Comparison of ENCODE assay signal across 8 cellular contexts in the genomic region with DNA sequence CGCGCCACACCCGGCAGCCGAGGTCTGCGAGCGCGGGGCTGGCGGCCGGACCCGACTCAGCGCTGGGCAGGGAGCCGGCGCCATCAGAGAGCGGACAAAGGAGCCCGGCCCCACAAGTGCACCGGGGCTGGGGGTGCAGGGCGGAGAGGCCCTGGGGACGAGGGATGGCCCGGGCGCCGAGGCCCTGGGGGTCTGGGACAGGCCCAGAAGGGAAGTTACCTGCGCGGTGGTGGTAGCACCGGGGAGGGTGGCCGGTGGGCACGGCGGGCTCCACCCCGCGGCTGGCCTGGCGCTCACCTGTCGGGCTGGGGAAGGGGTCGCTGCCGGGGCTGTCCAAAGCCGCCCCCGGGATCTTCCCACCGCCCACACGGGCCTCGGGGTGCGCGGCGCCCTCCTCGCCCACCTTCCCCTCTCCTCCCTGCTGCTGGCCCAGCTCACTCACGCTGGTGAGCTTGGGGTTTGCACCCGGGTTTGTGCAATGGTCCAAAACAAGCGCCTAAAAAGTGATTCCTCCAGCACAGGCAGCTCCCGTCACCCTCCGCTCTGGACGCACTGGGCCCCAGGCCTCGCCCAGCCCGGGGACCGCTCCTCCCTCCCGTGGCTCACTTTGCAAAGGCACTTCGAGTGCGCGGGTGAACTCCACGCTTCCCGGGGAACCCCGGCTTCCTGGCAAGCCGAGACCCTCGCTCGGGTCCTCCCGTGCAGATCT. TPM values are rescaled to one million over a fixed set of nuclear protein-coding genes. Genes with fewer than 3 reads are reported as not detected.
DNase-seq lines count a peak whose midpoint lies in the region; ATAC-seq and TF ChIP-seq lines count a peak whose summit lies in the region.

A gene with protein sequence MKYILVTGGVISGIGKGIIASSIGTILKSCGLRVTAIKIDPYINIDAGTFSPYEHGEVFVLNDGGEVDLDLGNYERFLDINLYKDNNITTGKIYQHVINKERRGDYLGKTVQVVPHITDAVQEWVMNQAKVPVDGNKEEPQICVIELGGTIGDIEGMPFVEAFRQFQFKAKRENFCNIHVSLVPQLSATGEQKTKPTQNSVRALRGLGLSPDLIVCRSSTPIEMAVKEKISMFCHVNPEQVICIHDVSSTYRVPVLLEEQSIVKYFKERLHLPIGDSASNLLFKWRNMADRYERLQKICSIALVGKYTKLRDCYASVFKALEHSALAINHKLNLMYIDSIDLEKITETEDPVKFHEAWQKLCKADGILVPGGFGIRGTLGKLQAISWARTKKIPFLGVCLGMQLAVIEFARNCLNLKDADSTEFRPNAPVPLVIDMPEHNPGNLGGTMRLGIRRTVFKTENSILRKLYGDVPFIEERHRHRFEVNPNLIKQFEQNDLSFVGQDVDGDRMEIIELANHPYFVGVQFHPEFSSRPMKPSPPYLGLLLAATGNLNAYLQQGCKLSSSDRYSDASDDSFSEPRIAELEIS (minus strand): TSS at position 554 of the 709 bp plus-strand sequence. CDS start 9,767 bp downstream, outside the sequence.

- H3K4me3 ChIP-seq in BLaER1, result peak within 1 kb of the TSS; percentile 79
- H3K4me3 ChIP-seq in epithelial cell of proximal tubule (ENCODE audit: low read depth, low read length), result peak within 1 kb of the TSS; percentile 73
- peak within 1 kb of the TSS; percentile 68 to 83 (median 74) for H3K4me3 ChIP-seq in stomach

- no peak for TF ChIP-seq EP300 in stomach (IDR thresholded peaks at IDR 0.05)

- peak within 1 kb of the TSS; percentile 87 for H3K9ac ChIP-seq in BLaER1

- H3K27ac ChIP-seq in BLaER1 (peak within 1 kb of the TSS; percentile 89), stomach (peak within 1 kb of the TSS; percentile 82 to 92 (median 89))

- H3K4me2 ChIP-seq in BLaER1, result peak within 1 kb of the TSS; percentile 68

- DNase-seq in NCI-H82 (lab: John Stamatoyannopoulos, UW), result peak; percentile 61
- peak; percentile 5 for DNase-seq in activated T-cell treated with anti-CD3 and anti-CD28 coated beads for 4 hours
- DNase-seq in epithelial cell of proximal tubule (ENCODE audit: low read depth), result no peak
- DNase-seq in mucosa of gallbladder (ENCODE audit: low spot score), result peak; percentile 48
- DNase-seq in stomach, result peak; percentile 70

- ATAC-seq in GM18907 (IDR thresholded peaks at IDR 0.05; ENCODE audit: unreplicated experiment) (peak; percentile 77), HG03103 (IDR thresholded peaks at IDR 0.05; ENCODE audit: low read depth, unreplicated experiment) (peak; percentile 78)

- no peaks in the 10 kb centered on the region; the same call in 1 of the 2 replicates for H4K20me1 ChIP-seq in BLaER1

- H3K4me1 ChIP-seq in BLaER1, result peaks cover 11% of the 10 kb centered on the region; the same call in 1 of the 2 replicates
- H3K4me1 ChIP-seq in stomach, result peaks cover 0 to 17% (median 3%) of the 10 kb centered on the region in 4 donors

- H3K9me3 ChIP-seq in BLaER1, result no peaks in the 10 kb centered on the region
- no peaks in the 10 kb centered on the region for H3K9me3 ChIP-seq in stomach

- 0 to 4% (median 2%) methylated on average over 9 to 48 of the region's 62 CpGs for WGBS in stomach, 5 donors

- intact Hi-C loops in stomach (cut with DNase I; ENCODE audit: low total_unique reads), result loop anchor here (10.0 kb wide), 1 partner anchor 73 kb away; a partner anchor contains a TSS

- H3K36me3 ChIP-seq in BLaER1, result peaks cover 6% of the 10 kb centered on the region; the same call in 1 of the 2 replicates
- H3K36me3 ChIP-seq in stomach, result peaks cover 0 to 7% (median 4%) of the 10 kb centered on the region in 4 donors

- no peak for TF ChIP-seq CTCF in epithelial cell of proximal tubule (conservative IDR thresholded peaks at IDR 0.05; ENCODE audit: low read depth, low read length)
- peak in 1 of 7 experiments; percentile 13 for TF ChIP-seq CTCF in stomach (IDR thresholded peaks at IDR 0.05)

- H3K27me3 ChIP-seq in BLaER1 (peaks cover 57% of the 10 kb centered on the region), stomach (peaks cover 0 to 24% (median 0%) of the 10 kb centered on the region in 3 donors)

- peak in 1 of 4 donors; percentile 35 for TF ChIP-seq POLR2A in stomach (IDR thresholded peaks at IDR 0.05)

RNA-seq across cellular contexts. Expression of the gene that starts here (rescaled TPM):
- total RNA-seq in epithelial cell of proximal tubule, result 16.4 and 17.9 TPM in 2 replicates
- 18.5 TPM for total RNA-seq in mucosa of gallbladder
- total RNA-seq in stomach, result 10 to 100 TPM in 3 of 5 donors, 1 to 10 TPM in 2; 2.3 to 34.3 (median 12.5) TPM
- polyA plus RNA-seq in stomach, result 10 to 100 TPM in 1 of 3 donors, 1 to 10 TPM in 2; 5.8 to 13.2 (median 8.1) TPM
